In the genomic region with DNA sequence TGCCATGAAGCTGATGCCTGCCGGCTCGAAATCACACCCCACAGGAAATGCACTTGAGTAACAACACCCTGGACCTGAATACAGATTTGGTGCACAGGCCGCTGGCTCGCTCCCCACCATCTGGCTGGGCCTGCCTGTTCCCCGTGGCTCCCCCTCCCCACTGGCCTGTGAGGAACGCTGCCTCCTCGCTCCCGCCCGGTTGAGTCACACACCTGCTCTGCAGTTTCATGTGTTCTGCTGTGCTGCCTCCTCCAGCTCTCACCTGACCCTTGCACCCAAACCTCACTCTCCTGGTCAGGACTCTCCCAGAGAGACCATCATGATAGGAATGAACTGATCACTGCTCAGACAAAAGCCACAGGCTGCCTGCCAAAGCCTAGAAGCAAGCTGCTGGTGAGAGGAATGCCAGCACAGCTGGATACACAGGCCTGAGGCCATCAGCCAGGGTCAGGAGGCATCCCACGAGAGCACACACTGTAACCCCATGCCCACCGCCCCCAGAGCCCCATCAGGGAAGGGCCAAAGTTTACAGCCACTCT, we compare ENCODE assay signal across 10 cellular contexts. TPM values are rescaled to one million over a fixed set of nuclear protein-coding genes. Genes with fewer than 3 reads are reported as not detected.
DNase-seq lines count a peak whose midpoint lies in the region; ATAC-seq and TF ChIP-seq lines count a peak whose summit lies in the region.
"Had no signal": no experiment of that assay in that cellular context is flagged by ENCODE, and none has a peak within 500 bp of the region (broad histone marks: within the 10 kb centered on the region; RNA-seq: fewer than 3 reads in every experiment).

No MANE protein-coding gene starts in this region.

- H3K36me3 ChIP-seq in testis (ENCODE audit: low read depth, missing control alignments): no peaks in the 10 kb centered on the region
- H3K36me3 ChIP-seq in BE2C: no peaks in the 10 kb centered on the region

- no peak overlapping the region for H3K27ac ChIP-seq in testis

- peak overlapping the region in 4 of 5 experiments; percentile 72 to 88 (median 82) for H3K27ac Mint-ChIP-seq in brain
- H3K27ac Mint-ChIP-seq: IgD-negative memory B cell had no signal

- WGBS in testis, 2 donors: 58 to 59% methylated on average over 10 to 11 of the region's 11 CpGs

- intact Hi-C loops in testis (cut with DNase I; ENCODE audit: low total_unique reads): no loop called here

- peak; percentile 32 for DNase-seq in NCI-H1092 treated with DMSO at 0.1 percent for 48 hours (lab: John Stamatoyannopoulos, UW)
- DNase-seq in NCI-H1092 (lab: John Stamatoyannopoulos, UW): no peak
- DNase-seq in left lobe of liver (ENCODE audit: low spot score): peak; percentile 92
- DNase-seq in testis: peak; percentile 54
- no peak for DNase-seq in activated T-cell treated with anti-CD3 and anti-CD28 coated beads, Interleukin-2, amount 50 U/mL, for 4 hours
- DNase-seq in Kasumi-1 (lab: John Stamatoyannopoulos, UW): no peak
- DNase-seq in BE2C: no peak
- DNase-seq: retina had no signal

- H3K4me1 ChIP-seq in testis: peaks cover 19% of the 10 kb centered on the region
- no peaks in the 10 kb centered on the region for H3K4me1 ChIP-seq in BE2C

- H3K27me3 ChIP-seq in testis (no peaks in the 10 kb centered on the region), BE2C (no peaks in the 10 kb centered on the region)

- H3K36me3 Mint-ChIP-seq in brain: no peaks in the 10 kb centered on the region
- H3K36me3 Mint-ChIP-seq in activated T-cell treated with anti-CD3 and anti-CD28 coated beads, Interleukin-2, amount 50 U/mL, for 4 hours (ENCODE audit: insufficient read depth): no peaks in the 10 kb centered on the region
- H3K36me3 Mint-ChIP-seq: IgD-negative memory B cell had no signal

- no peak for TF ChIP-seq POLR2A in testis (IDR thresholded peaks at IDR 0.05)

- peaks cover 0 to 9% (median 0%) of the 10 kb centered on the region in 5 experiments for H3K9me3 Mint-ChIP-seq in brain
- no peaks in the 10 kb centered on the region for H3K9me3 Mint-ChIP-seq in activated T-cell treated with anti-CD3 and anti-CD28 coated beads, Interleukin-2, amount 50 U/mL, for 4 hours
- H3K9me3 Mint-ChIP-seq: IgD-negative memory B cell had no signal

- peaks cover 10% of the 10 kb centered on the region for H3K27me3 Mint-ChIP-seq in brain
- H3K27me3 Mint-ChIP-seq in activated T-cell treated with anti-CD3 and anti-CD28 coated beads, Interleukin-2, amount 50 U/mL, for 4 hours (ENCODE audit: low read depth): no peaks in the 10 kb centered on the region
- H3K27me3 Mint-ChIP-seq: IgD-negative memory B cell had no signal

- peak overlapping the region in 3 of 5 experiments; percentile 38 to 79 (median 55) for H3K4me3 Mint-ChIP-seq in brain
- no peak overlapping the region for H3K4me3 Mint-ChIP-seq in activated T-cell treated with anti-CD3 and anti-CD28 coated beads, Interleukin-2, amount 50 U/mL, for 4 hours

- H3K4me3 ChIP-seq in testis (no peak overlapping the region), BE2C (ENCODE audit: low read depth, low read length) (no peak overlapping the region)

- TF ChIP-seq CTCF in brain (conservative IDR thresholded peaks at IDR 0.05): no peak
- TF ChIP-seq CTCF in testis (IDR thresholded peaks at IDR 0.05): no peak
- no peak for TF ChIP-seq CTCF in BE2C (IDR thresholded peaks at IDR 0.05; ENCODE audit: low read depth, low read length)

- peak; percentile 47 for ATAC-seq in left lobe of liver
- no peak for ATAC-seq in activated T-cell treated with anti-CD3 and anti-CD28 coated beads, Interleukin-2, amount 50 U/mL, for 4 hours

- H3K4me1 Mint-ChIP-seq in brain: peaks cover 33% of the 10 kb centered on the region
- peaks cover 16% of the 10 kb centered on the region for H3K4me1 Mint-ChIP-seq in activated T-cell treated with anti-CD3 and anti-CD28 coated beads, Interleukin-2, amount 50 U/mL, for 4 hours (ENCODE audit: low read depth)

- H3K9me3 ChIP-seq in testis (no peaks in the 10 kb centered on the region), BE2C (peaks cover 3% of the 10 kb centered on the region; the same call in 1 of the 2 replicates)

RNA-seq across cellular contexts. Expression of a gene that starts 3.8 kb away (rescaled TPM):
- 130 TPM for polyA plus RNA-seq in brain (ENCODE audit: insufficient read depth, low read depth, low replicate concordance)
- 50.3 TPM for total RNA-seq in left lobe of liver
- total RNA-seq in testis: 100 to 1,000 TPM; 236 to 247 TPM
- polyA plus RNA-seq in testis (ENCODE audit: insufficient read depth, low read depth, low replicate concordance): 99.5 TPM
- 100 to 1,000 TPM; 135 to 157 (median 149) TPM for total RNA-seq in activated T-cell treated with anti-CD3 and anti-CD28 coated beads, Interleukin-2, amount 50 U/mL, for 4 hours
- polyA plus RNA-seq in BE2C (2012; ENCODE audit: insufficient read depth, insufficient read length, low read depth): 407 TPM

RNA-seq across cellular contexts. Expression of a gene that starts 25.2 kb away (rescaled TPM):
- polyA plus RNA-seq in brain (ENCODE audit: insufficient read depth, low read depth, low replicate concordance): 15.7 TPM
- 51.9 TPM for total RNA-seq in left lobe of liver
- 10 to 100 TPM; 48.7 to 79.4 TPM for total RNA-seq in testis
- 79.6 TPM for polyA plus RNA-seq in testis (ENCODE audit: insufficient read depth, low read depth, low replicate concordance)
- total RNA-seq in activated T-cell treated with anti-CD3 and anti-CD28 coated beads, Interleukin-2, amount 50 U/mL, for 4 hours: 1 to 10 TPM in 1 of 3 donors, under 1 TPM in 2; 0.66 to 1.2 (median 0.69) TPM
- polyA plus RNA-seq in BE2C (2012; ENCODE audit: insufficient read depth, insufficient read length, low read depth): 1.5 TPM
- polyA plus RNA-seq: IgD-negative memory B cell had no signal

RNA-seq across cellular contexts. Expression of a gene that starts 46.4 kb away (rescaled TPM):
- polyA plus RNA-seq in brain (ENCODE audit: insufficient read depth, low read depth, low replicate concordance) (192 TPM), testis (ENCODE audit: insufficient read depth, low read depth, low replicate concordance) (68.2 TPM)
- total RNA-seq in left lobe of liver (90.1 TPM), testis (100 to 1,000 TPM; 106 to 125 TPM)
- total RNA-seq in activated T-cell treated with anti-CD3 and anti-CD28 coated beads, Interleukin-2, amount 50 U/mL, for 4 hours: 100 to 1,000 TPM; 107 to 124 (median 116) TPM
- polyA plus RNA-seq in BE2C (2012; ENCODE audit: insufficient read depth, insufficient read length, low read depth): 185 TPM

RNA-seq across cellular contexts. Expression of a gene that starts 51.7 kb away (rescaled TPM):
- polyA plus RNA-seq in brain (ENCODE audit: insufficient read depth, low read depth, low replicate concordance): 2.2 TPM
- total RNA-seq in left lobe of liver: 4.9 TPM
- total RNA-seq in testis: 1 to 10 TPM; 6.1 to 8.4 TPM
- 7.1 TPM for polyA plus RNA-seq in testis (ENCODE audit: insufficient read depth, low read depth, low replicate concordance)
- total RNA-seq in activated T-cell treated with anti-CD3 and anti-CD28 coated beads, Interleukin-2, amount 50 U/mL, for 4 hours: 1 to 10 TPM; 3.6 to 4.1 (median 4.0) TPM
- 3.3 TPM for polyA plus RNA-seq in BE2C (2012; ENCODE audit: insufficient read depth, insufficient read length, low read depth)

RNA-seq across cellular contexts. Expression of a gene that starts 59.8 kb away (rescaled TPM):
- polyA plus RNA-seq in brain (ENCODE audit: insufficient read depth, low read depth, low replicate concordance) (84.0 TPM), testis (ENCODE audit: insufficient read depth, low read depth, low replicate concordance) (50.5 TPM)
- total RNA-seq in left lobe of liver (63.1 TPM), testis (100 to 1,000 TPM; 244 to 328 TPM)
- 10 to 100 TPM; 51.8 to 54.9 (median 54.5) TPM for total RNA-seq in activated T-cell treated with anti-CD3 and anti-CD28 coated beads, Interleukin-2, amount 50 U/mL, for 4 hours
- 133 TPM for polyA plus RNA-seq in BE2C (2012; ENCODE audit: insufficient read depth, insufficient read length, low read depth)

Comparison
In these comparisons a context has a peak if more than half of its experiments do, and no peak if none do; other contexts are left out.
1. DNase-seq: peak in NCI-H1092 treated with DMSO at 0.1 percent for 48 hours (single experiment), left lobe of liver (single experiment) and testis (single experiment); none in NCI-H1092 (single experiment), activated T-cell treated with anti-CD3 and anti-CD28 coated beads, Interleukin-2, amount 50 U/mL, for 4 hours (single experiment), Kasumi-1 (0 of 2) and BE2C (single experiment).
2. RNA of a gene that starts 25.2 kb away (total RNA-seq): 48.7 to 79.4 TPM in testis and 51.9 TPM in left lobe of liver (single experiment); 0.66 to 1.2 TPM in activated T-cell treated with anti-CD3 and anti-CD28 coated beads, Interleukin-2, amount 50 U/mL, for 4 hours; every median in the first group is over 10 times any median in the second.